In genomic region chr11:65416341-65417185, GRCh38 we compare ENCODE assay signal across 8 cellular contexts. TPM values are rescaled to one million over a fixed set of nuclear protein-coding genes. Genes with fewer than 3 reads are reported as not detected.
DNase-seq lines count a peak whose midpoint lies in the region; ATAC-seq and TF ChIP-seq lines count a peak whose summit lies in the region.

No MANE protein-coding gene starts in this region.

- peak; percentile 96 for TF ChIP-seq CTCF in GM06990 (IDR thresholded peaks at IDR 0.05; ENCODE audit: insufficient read depth, low read length, poor library complexity, severe bottlenecking)
- peak; percentile 93 for TF ChIP-seq CTCF in coronary artery (IDR thresholded peaks at IDR 0.05)
- TF ChIP-seq CTCF in lower leg skin (IDR thresholded peaks at IDR 0.05): peak in 1 of 3 donors; percentile 96

- intact Hi-C loops in lower leg skin (cut with DNase I; ENCODE audit: low total_unique reads): loop anchor here (5.0 kb wide), 1 partner anchor 91 kb away; no protein-coding TSS in a partner anchor

- CTCF ChIA-PET in activated CD4-positive, alpha-beta T cell treated with anti-CD3 and anti-CD28 coated beads, Interleukin-2, amount 10 ng/mL, durations not matched to agents 7 days and 5 days (lab: Charles Lee): interaction anchor here (0.6 to 8.1 kb wide), 38 partner anchors 9 to 363 kb away, joined by 3 to 98 read pairs (median 5); partner anchors contain the start of genes CDC42EP2, FRMD8, MALAT1 and SCYL1

- no peaks in the 10 kb centered on the region for H3K27me3 ChIP-seq in GM06990 (replicated peaks; ENCODE audit: control insufficient read depth, insufficient read depth, low read length)

- peak overlapping the region; percentile 74 for H3K4me3 ChIP-seq in GM06990 (replicated peaks; ENCODE audit: low read depth, low read length)
- H3K4me3 ChIP-seq in coronary artery: peak overlapping the region; percentile 90
- H3K4me3 ChIP-seq in lower leg skin (ENCODE audit: low read depth, poor library complexity, severe bottlenecking): no peak overlapping the region

- peak overlapping the region; percentile 99 to 100 for H3K27ac ChIP-seq in coronary artery

- peak overlapping the region; percentile 91 for H3K4me3 Mint-ChIP-seq in activated CD4-positive, alpha-beta T cell treated with anti-CD3 and anti-CD28 coated beads, Interleukin-2, amount 10 ng/mL, durations not matched to agents 7 days and 5 days

- H3K36me3 ChIP-seq in GM06990 (ENCODE audit: control insufficient read depth, insufficient read depth, low read length): peaks cover 10% of the 10 kb centered on the region

- WGBS in lower leg skin, 2 donors: 1 to 4% methylated on average over 19 to 20 of the region's 22 CpGs

- POLR2A ChIA-PET in activated CD4-positive, alpha-beta T cell treated with anti-CD3 and anti-CD28 coated beads, Interleukin-2, amount 10 ng/mL, durations not matched to agents 7 days and 5 days (lab: Charles Lee): interaction anchor here (0.5 to 14.2 kb wide), 5 partner anchors 8 to 87 kb away, joined by 3 to 781 read pairs (median 5); partner anchors contain the start of gene MALAT1

- peak overlapping the region; percentile 97 for H3K27ac Mint-ChIP-seq in activated CD4-positive, alpha-beta T cell treated with anti-CD3 and anti-CD28 coated beads, Interleukin-2, amount 10 ng/mL, durations not matched to agents 7 days and 5 days

- ATAC-seq in HG02763 (IDR thresholded peaks at IDR 0.05; ENCODE audit: unreplicated experiment): peak; percentile 32
- ATAC-seq in GM19324 (IDR thresholded peaks at IDR 0.05; ENCODE audit: low FRiP score, unreplicated experiment): no peak

- H3K9me3 Mint-ChIP-seq in activated CD4-positive, alpha-beta T cell treated with anti-CD3 and anti-CD28 coated beads, Interleukin-2, amount 10 ng/mL, durations not matched to agents 7 days and 5 days: no peaks in the 10 kb centered on the region

- H3K27me3 Mint-ChIP-seq in activated CD4-positive, alpha-beta T cell treated with anti-CD3 and anti-CD28 coated beads, Interleukin-2, amount 10 ng/mL, durations not matched to agents 7 days and 5 days: no peaks in the 10 kb centered on the region

- H3K36me3 Mint-ChIP-seq in activated CD4-positive, alpha-beta T cell treated with anti-CD3 and anti-CD28 coated beads, Interleukin-2, amount 10 ng/mL, durations not matched to agents 7 days and 5 days (ENCODE audit: low read depth): no peaks in the 10 kb centered on the region

- H3K4me1 Mint-ChIP-seq in activated CD4-positive, alpha-beta T cell treated with anti-CD3 and anti-CD28 coated beads, Interleukin-2, amount 10 ng/mL, durations not matched to agents 7 days and 5 days: peaks cover 49% of the 10 kb centered on the region

- TF ChIP-seq POLR2A in lower leg skin (IDR thresholded peaks at IDR 0.05): no peak

- peak; percentile 87 for DNase-seq in GM06990 (ENCODE audit: extremely low read depth, insufficient read length)
- DNase-seq in NCI-H446 (lab: John Stamatoyannopoulos, UW): peak; percentile 85 to 89
- peak; percentile 93 for DNase-seq in activated CD4-positive, alpha-beta T cell treated with anti-CD3 and anti-CD28 coated beads, Interleukin-2, amount 10 ng/mL, durations not matched to agents 7 days and 5 days
- peak; percentile 93 for DNase-seq in coronary artery (ENCODE audit: low spot score)
- DNase-seq in lower leg skin (ENCODE audit: low spot score in 2 of 2): peak; percentile 89 to 99
- peak; percentile 87 to 92 for DNase-seq in stimulated activated CD4-positive, alpha-beta T cell treated with anti-CD3 and anti-CD28 coated beads, Interleukin-4, amount 100 ng/mL, for 4 hours

RNA-seq across cellular contexts. Expression of gene NEAT1, which starts 6.0 kb away (rescaled TPM):
- 100 to 1,000 TPM; 463 to 610 TPM for total RNA-seq in activated CD4-positive, alpha-beta T cell treated with anti-CD3 and anti-CD28 coated beads, Interleukin-2, amount 10 ng/mL, durations not matched to agents 7 days and 5 days
- total RNA-seq in lower leg skin: 100 to 1,000 TPM; 147 to 645 (median 301) TPM

RNA-seq across cellular contexts. Expression of gene FRMD8, which starts 30.1 kb away (rescaled TPM):
- total RNA-seq in activated CD4-positive, alpha-beta T cell treated with anti-CD3 and anti-CD28 coated beads, Interleukin-2, amount 10 ng/mL, durations not matched to agents 7 days and 5 days: 10 to 100 TPM; 49.5 to 52.1 TPM
- 100 to 1,000 TPM in 2 of 4 donors, 10 to 100 TPM in 2; 81.8 to 135 (median 112) TPM for total RNA-seq in lower leg skin

RNA-seq across cellular contexts. Expression of gene SLC25A45, which starts 34.1 kb away (rescaled TPM):
- total RNA-seq in activated CD4-positive, alpha-beta T cell treated with anti-CD3 and anti-CD28 coated beads, Interleukin-2, amount 10 ng/mL, durations not matched to agents 7 days and 5 days: 10 to 100 TPM; 40.9 TPM
- 1 to 10 TPM; 1.8 to 8.0 (median 5.3) TPM for total RNA-seq in lower leg skin

Comparison
In these comparisons a context has a peak if more than half of its experiments do, and no peak if none do; other contexts are left out.
1. RNA of gene SLC25A45, which starts 34.1 kb away (total RNA-seq): 40.9 TPM in activated CD4-positive, alpha-beta T cell treated with anti-CD3 and anti-CD28 coated beads, Interleukin-2, amount 10 ng/mL, durations not matched to agents 7 days and 5 days; 1.8 to 8.0 TPM in lower leg skin; every median in the first group is over 4 times any median in the second.
2. Peak in every context shown above with its lines, with median percentiles within 50 percentile points of each other: DNase-seq.